ENCODE assay signal across 1 cellular context in the genomic region with DNA sequence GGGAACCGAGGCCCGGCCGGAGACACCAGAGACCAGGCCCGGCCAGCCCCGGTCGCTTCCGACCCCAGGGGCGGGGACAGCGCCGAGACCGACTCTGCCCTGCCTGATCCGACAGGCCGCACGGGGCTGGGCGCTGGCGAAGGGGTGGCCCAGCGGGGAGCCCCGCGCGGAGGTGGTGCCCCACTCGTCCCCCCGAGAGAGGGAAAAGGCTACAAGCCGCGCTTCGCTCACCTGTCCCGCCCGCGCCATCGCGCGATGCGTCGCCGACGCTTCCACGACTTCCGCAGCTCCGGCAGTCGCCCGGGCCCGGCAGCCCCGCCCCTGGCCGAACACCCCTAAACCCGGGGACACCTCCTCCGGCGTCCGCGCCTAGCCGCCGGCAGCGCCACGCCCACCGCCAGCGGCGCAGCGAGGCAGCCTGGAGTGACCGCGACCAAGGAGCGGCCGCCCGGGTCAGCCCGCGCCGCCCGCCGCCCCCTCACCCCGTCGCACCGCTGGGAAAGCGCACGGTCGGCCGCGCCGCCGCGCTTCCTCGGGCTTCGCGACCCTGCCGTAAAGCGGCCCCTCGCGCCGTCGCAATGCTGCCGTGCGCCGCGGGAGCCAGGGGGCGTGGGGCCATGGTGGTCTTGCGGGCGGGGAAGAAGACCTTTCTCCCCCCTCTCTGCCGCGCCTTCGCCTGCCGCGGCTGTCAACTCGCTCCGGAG.
A peak's percentile ranks its signal among the peaks of the same experiment; 100 is the strongest.
TF ChIP-seq lines count a peak whose summit lies in the region.

Gene BAG5 (minus strand): TSS at position 273 of the 704 bp plus-strand sequence. CDS start 1,493 bp downstream, outside the sequence.
A gene with protein sequence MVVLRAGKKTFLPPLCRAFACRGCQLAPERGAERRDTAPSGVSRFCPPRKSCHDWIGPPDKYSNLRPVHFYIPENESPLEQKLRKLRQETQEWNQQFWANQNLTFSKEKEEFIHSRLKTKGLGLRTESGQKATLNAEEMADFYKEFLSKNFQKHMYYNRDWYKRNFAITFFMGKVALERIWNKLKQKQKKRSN (plus strand): TSS at position 576 of the 704 bp plus-strand sequence. CDS start 42 bp downstream, at position 618.

TF ChIP-seq in K562, 482 proteins besides CTCF, POLR2A, EP300 and RAD21 (continued from another document and continues in another):
- TF ChIP-seq, protein P1, sequence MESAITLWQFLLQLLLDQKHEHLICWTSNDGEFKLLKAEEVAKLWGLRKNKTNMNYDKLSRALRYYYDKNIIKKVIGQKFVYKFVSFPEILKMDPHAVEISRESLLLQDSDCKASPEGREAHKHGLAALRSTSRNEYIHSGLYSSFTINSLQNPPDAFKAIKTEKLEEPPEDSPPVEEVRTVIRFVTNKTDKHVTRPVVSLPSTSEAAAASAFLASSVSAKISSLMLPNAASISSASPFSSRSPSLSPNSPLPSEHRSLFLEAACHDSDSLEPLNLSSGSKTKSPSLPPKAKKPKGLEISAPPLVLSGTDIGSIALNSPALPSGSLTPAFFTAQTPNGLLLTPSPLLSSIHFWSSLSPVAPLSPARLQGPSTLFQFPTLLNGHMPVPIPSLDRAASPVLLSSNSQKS (CRISPR knock-in tag; IDR thresholded peaks at IDR 0.05): no peak
- no peak for TF ChIP-seq ZNF311 (CRISPR knock-in tag; IDR thresholded peaks at IDR 0.05)
- no peak for TF ChIP-seq ZNF324 (CRISPR knock-in tag; IDR thresholded peaks at IDR 0.05)
- TF ChIP-seq ZNF24 (IDR thresholded peaks at IDR 0.05): peak; percentile 62
- TF ChIP-seq IFI16 (CRISPR knock-in tag; IDR thresholded peaks at IDR 0.05): no peak
- TF ChIP-seq, protein P2, sequence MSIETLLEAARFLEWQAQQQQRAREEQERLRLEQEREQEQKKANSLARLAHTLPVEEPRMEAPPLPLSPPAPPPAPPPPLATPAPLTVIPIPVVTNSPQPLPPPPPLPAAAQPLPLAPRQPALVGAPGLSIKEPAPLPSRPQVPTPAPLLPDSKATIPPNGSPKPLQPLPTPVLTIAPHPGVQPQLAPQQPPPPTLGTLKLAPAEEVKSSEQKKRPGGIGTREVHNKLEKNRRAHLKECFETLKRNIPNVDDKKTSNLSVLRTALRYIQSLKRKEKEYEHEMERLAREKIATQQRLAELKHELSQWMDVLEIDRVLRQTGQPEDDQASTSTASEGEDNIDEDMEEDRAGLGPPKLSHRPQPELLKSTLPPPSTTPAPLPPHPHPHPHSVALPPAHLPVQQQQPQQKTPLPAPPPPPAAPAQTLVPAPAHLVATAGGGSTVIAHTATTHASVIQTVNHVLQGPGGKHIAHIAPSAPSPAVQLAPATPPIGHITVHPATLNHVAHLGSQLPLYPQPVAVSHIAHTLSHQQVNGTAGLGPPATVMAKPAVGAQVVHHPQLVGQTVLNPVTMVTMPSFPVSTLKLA (conservative IDR thresholded peaks at IDR 0.05): peak; percentile 77 to 89
- TF ChIP-seq HIVEP1 (CRISPR knock-in tag; IDR thresholded peaks at IDR 0.05): no peak
- TF ChIP-seq NFE2L1 (tag; IDR thresholded peaks at IDR 0.05; ENCODE audit: borderline replicate concordance, low read depth): no peak
- peak; percentile 55 for TF ChIP-seq NEUROD1 (IDR thresholded peaks at IDR 0.05; ENCODE audit: borderline replicate concordance, low read depth, low read length, partially characterized antibody)
- no peak for TF ChIP-seq TRIM28 (IDR thresholded peaks at IDR 0.05)
- no peak for TF ChIP-seq ZNF436 (CRISPR knock-in tag; IDR thresholded peaks at IDR 0.05)
- TF ChIP-seq ADNP (tag; IDR thresholded peaks at IDR 0.05): no peak
- TF ChIP-seq, protein P3, sequence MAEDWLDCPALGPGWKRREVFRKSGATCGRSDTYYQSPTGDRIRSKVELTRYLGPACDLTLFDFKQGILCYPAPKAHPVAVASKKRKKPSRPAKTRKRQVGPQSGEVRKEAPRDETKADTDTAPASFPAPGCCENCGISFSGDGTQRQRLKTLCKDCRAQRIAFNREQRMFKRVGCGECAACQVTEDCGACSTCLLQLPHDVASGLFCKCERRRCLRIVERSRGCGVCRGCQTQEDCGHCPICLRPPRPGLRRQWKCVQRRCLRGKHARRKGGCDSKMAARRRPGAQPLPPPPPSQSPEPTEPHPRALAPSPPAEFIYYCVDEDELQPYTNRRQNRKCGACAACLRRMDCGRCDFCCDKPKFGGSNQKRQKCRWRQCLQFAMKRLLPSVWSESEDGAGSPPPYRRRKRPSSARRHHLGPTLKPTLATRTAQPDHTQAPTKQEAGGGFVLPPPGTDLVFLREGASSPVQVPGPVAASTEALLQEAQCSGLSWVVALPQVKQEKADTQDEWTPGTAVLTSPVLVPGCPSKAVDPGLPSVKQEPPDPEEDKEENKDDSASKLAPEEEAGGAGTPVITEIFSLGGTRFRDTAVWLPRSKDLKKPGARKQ (CRISPR knock-in tag; IDR thresholded peaks at IDR 0.05): no peak
- TF ChIP-seq GTF2A2 (tag; IDR thresholded peaks at IDR 0.05): no peak
- no peak for TF ChIP-seq ZBTB1 (CRISPR knock-in tag; IDR thresholded peaks at IDR 0.05; ENCODE audit: borderline replicate concordance, low read depth)
- TF ChIP-seq MCM5 (IDR thresholded peaks at IDR 0.05; ENCODE audit: low read depth): no peak
- no peak for TF ChIP-seq PML (IDR thresholded peaks at IDR 0.05; ENCODE audit: low read length)
- TF ChIP-seq, protein P4, sequence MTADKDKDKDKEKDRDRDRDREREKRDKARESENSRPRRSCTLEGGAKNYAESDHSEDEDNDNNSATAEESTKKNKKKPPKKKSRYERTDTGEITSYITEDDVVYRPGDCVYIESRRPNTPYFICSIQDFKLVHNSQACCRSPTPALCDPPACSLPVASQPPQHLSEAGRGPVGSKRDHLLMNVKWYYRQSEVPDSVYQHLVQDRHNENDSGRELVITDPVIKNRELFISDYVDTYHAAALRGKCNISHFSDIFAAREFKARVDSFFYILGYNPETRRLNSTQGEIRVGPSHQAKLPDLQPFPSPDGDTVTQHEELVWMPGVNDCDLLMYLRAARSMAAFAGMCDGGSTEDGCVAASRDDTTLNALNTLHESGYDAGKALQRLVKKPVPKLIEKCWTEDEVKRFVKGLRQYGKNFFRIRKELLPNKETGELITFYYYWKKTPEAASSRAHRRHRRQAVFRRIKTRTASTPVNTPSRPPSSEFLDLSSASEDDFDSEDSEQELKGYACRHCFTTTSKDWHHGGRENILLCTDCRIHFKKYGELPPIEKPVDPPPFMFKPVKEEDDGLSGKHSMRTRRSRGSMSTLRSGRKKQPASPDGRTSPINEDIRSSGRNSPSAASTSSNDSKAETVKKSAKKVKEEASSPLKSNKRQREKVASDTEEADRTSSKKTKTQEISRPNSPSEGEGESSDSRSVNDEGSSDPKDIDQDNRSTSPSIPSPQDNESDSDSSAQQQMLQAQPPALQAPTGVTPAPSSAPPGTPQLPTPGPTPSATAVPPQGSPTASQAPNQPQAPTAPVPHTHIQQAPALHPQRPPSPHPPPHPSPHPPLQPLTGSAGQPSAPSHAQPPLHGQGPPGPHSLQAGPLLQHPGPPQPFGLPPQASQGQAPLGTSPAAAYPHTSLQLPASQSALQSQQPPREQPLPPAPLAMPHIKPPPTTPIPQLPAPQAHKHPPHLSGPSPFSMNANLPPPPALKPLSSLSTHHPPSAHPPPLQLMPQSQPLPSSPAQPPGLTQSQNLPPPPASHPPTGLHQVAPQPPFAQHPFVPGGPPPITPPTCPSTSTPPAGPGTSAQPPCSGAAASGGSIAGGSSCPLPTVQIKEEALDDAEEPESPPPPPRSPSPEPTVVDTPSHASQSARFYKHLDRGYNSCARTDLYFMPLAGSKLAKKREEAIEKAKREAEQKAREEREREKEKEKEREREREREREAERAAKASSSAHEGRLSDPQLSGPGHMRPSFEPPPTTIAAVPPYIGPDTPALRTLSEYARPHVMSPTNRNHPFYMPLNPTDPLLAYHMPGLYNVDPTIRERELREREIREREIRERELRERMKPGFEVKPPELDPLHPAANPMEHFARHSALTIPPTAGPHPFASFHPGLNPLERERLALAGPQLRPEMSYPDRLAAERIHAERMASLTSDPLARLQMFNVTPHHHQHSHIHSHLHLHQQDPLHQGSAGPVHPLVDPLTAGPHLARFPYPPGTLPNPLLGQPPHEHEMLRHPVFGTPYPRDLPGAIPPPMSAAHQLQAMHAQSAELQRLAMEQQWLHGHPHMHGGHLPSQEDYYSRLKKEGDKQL (CRISPR knock-in tag; IDR thresholded peaks at IDR 0.05; ENCODE audit: borderline replicate concordance): no peak
- TF ChIP-seq CREBBP (IDR thresholded peaks at IDR 0.05; ENCODE audit: low read depth, low read length): no peak
- no peak for TF ChIP-seq ILK (tag; IDR thresholded peaks at IDR 0.05; ENCODE audit: borderline replicate concordance, low read depth)
- no peak for TF ChIP-seq NFATC3 (IDR thresholded peaks at IDR 0.05)
- TF ChIP-seq SMAD1 (IDR thresholded peaks at IDR 0.05; ENCODE audit: low read depth, low read length, partially characterized antibody): no peak
- TF ChIP-seq SOX6 (IDR thresholded peaks at IDR 0.05): no peak
- TF ChIP-seq, protein P5, sequence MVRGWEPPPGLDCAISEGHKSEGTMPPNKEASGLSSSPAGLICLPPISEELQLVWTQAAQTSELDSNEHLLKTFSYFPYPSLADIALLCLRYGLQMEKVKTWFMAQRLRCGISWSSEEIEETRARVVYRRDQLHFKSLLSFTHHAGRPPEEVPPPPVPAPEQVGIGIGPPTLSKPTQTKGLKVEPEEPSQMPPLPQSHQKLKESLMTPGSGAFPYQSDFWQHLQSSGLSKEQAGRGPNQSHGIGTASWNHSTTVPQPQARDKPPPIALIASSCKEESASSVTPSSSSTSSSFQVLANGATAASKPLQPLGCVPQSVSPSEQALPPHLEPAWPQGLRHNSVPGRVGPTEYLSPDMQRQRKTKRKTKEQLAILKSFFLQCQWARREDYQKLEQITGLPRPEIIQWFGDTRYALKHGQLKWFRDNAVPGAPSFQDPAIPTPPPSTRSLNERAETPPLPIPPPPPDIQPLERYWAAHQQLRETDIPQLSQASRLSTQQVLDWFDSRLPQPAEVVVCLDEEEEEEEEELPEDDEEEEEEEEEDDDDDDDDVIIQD (CRISPR knock-in tag; IDR thresholded peaks at IDR 0.05): no peak
- no peak for TF ChIP-seq PHF21A (IDR thresholded peaks at IDR 0.05; ENCODE audit: borderline replicate concordance, low read depth)
- no peak for TF ChIP-seq SMARCE1 (IDR thresholded peaks at IDR 0.05)
- TF ChIP-seq, protein P6, sequence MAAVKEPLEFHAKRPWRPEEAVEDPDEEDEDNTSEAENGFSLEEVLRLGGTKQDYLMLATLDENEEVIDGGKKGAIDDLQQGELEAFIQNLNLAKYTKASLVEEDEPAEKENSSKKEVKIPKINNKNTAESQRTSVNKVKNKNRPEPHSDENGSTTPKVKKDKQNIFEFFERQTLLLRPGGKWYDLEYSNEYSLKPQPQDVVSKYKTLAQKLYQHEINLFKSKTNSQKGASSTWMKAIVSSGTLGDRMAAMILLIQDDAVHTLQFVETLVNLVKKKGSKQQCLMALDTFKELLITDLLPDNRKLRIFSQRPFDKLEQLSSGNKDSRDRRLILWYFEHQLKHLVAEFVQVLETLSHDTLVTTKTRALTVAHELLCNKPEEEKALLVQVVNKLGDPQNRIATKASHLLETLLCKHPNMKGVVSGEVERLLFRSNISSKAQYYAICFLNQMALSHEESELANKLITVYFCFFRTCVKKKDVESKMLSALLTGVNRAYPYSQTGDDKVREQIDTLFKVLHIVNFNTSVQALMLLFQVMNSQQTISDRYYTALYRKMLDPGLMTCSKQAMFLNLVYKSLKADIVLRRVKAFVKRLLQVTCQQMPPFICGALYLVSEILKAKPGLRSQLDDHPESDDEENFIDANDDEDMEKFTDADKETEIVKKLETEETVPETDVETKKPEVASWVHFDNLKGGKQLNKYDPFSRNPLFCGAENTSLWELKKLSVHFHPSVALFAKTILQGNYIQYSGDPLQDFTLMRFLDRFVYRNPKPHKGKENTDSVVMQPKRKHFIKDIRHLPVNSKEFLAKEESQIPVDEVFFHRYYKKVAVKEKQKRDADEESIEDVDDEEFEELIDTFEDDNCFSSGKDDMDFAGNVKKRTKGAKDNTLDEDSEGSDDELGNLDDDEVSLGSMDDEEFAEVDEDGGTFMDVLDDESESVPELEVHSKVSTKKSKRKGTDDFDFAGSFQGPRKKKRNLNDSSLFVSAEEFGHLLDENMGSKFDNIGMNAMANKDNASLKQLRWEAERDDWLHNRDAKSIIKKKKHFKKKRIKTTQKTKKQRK (IDR thresholded peaks at IDR 0.05; ENCODE audit: borderline replicate concordance, low read depth, low read length): no peak
- TF ChIP-seq C11orf30 (IDR thresholded peaks at IDR 0.05; ENCODE audit: low read depth): peak; percentile 57
- TF ChIP-seq ZNF444 (CRISPR knock-in tag; IDR thresholded peaks at IDR 0.05): no peak
- TF ChIP-seq, protein P7, sequence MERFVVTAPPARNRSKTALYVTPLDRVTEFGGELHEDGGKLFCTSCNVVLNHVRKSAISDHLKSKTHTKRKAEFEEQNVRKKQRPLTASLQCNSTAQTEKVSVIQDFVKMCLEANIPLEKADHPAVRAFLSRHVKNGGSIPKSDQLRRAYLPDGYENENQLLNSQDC (CRISPR knock-in tag; IDR thresholded peaks at IDR 0.05): no peak
- no peak for TF ChIP-seq FOSL1 (tag; conservative IDR thresholded peaks at IDR 0.05)
- no peak for TF ChIP-seq KDM4B (IDR thresholded peaks at IDR 0.05; ENCODE audit: borderline replicate concordance in 2 of 2, low read depth in 1 of 2)
- TF ChIP-seq MAFG (tag; conservative IDR thresholded peaks at IDR 0.05): no peak
- TF ChIP-seq ZNF511 (CRISPR knock-in tag; IDR thresholded peaks at IDR 0.05): 0 out of 2 replicates have a peak, but pooled peaks have one; percentile 16
- no peak for TF ChIP-seq TOE1 (IDR thresholded peaks at IDR 0.05; ENCODE audit: borderline replicate concordance)
- no peak for TF ChIP-seq TOE1 (CRISPR knock-in tag; IDR thresholded peaks at IDR 0.05; ENCODE audit: borderline replicate concordance, low read depth)
- TF ChIP-seq DEAF1 (CRISPR knock-in tag; IDR thresholded peaks at IDR 0.05): no peak
- no peak for TF ChIP-seq ZNF695 (CRISPR knock-in tag; IDR thresholded peaks at IDR 0.05)
- TF ChIP-seq, protein P8, sequence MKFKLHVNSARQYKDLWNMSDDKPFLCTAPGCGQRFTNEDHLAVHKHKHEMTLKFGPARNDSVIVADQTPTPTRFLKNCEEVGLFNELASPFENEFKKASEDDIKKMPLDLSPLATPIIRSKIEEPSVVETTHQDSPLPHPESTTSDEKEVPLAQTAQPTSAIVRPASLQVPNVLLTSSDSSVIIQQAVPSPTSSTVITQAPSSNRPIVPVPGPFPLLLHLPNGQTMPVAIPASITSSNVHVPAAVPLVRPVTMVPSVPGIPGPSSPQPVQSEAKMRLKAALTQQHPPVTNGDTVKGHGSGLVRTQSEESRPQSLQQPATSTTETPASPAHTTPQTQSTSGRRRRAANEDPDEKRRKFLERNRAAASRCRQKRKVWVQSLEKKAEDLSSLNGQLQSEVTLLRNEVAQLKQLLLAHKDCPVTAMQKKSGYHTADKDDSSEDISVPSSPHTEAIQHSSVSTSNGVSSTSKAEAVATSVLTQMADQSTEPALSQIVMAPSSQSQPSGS (CRISPR knock-in tag; IDR thresholded peaks at IDR 0.05): no peak
- no peak for TF ChIP-seq ZNF224 (CRISPR knock-in tag; IDR thresholded peaks at IDR 0.05)
